1 cellular context compared by ENCODE assay signal in the genomic region with DNA sequence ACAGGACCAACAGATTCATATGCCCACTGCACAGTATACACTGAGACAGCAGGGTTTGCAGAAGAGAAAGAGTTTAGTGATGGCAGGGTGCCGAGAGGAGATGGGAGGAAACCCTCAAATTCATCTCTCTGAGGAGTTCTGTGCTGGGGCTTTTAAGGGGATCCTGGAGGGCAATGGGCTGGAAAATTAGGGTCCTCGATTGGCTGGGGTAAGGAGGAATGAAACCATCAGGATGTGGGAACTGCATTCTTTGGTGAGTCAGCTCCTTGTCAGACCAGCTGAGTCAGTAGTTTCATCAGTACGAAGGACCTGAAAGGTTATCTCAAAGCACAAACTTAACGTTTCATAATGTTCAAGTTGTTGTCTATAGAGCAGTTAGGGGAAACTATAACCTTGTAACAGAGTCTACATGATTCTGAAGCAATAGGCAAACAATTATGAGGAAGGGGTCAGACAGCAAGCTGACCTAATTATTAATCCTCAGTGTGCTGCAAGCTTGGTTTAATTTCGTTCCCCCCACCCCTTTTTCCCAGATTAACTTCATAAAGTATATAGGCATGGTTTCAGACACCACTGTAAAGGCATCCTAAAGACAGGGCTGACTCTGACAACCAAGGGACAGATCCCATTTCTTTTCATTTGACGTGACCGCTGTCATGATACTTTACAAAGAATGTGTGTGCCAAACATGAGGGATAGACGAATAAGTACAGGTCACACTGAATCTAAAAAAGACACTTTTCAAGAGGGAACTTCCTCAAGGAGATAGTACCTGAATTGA.
TF ChIP-seq lines count a peak whose summit lies in the region.

No MANE protein-coding gene starts in this region.

TF ChIP-seq in K562, 482 proteins besides CTCF, POLR2A, EP300 and RAD21 (continues in another document):
- TF ChIP-seq TSC22D4 (tag; IDR thresholded peaks at IDR 0.05) (no peak), HEY1 (CRISPR knock-in tag; IDR thresholded peaks at IDR 0.05; ENCODE audit: borderline replicate concordance) (no peak), ADNP (tag; IDR thresholded peaks at IDR 0.05) (no peak), ETS2 (tag; IDR thresholded peaks at IDR 0.05; ENCODE audit: borderline replicate concordance, poor library complexity, severe bottlenecking) (no peak), KLF16 (IDR thresholded peaks at IDR 0.05) (no peak), ZNF695 (CRISPR knock-in tag; IDR thresholded peaks at IDR 0.05) (no peak), HDAC3 (IDR thresholded peaks at IDR 0.05; ENCODE audit: borderline replicate concordance, partially characterized antibody) (peak; percentile 46), PTRF (tag; IDR thresholded peaks at IDR 0.05) (no peak), FOXM1 (IDR thresholded peaks at IDR 0.05; ENCODE audit: low read depth) (peak; percentile 19; the same call in 1 of the 2 replicates), FOXM1 (CRISPR knock-in tag; IDR thresholded peaks at IDR 0.05; ENCODE audit: low read depth) (no peak), CEBPB (tag; IDR thresholded peaks at IDR 0.05) (peak; percentile 87), ELF1 (tag; IDR thresholded peaks at IDR 0.05) (no peak), NFRKB (IDR thresholded peaks at IDR 0.05; ENCODE audit: low read depth) (peak; percentile 59), JUND (IDR thresholded peaks at IDR 0.05; ENCODE audit: borderline replicate concordance, low read depth, low read length) (peak; percentile 90), JUND (tag; IDR thresholded peaks at IDR 0.05; ENCODE audit: borderline replicate concordance, low read depth, low read length) (peak; percentile 92; the same call in 2 of the 3 replicates), PTTG1 (tag; IDR thresholded peaks at IDR 0.05; ENCODE audit: low read depth) (no peak), ZNF3 (CRISPR knock-in tag; IDR thresholded peaks at IDR 0.05) (no peak), SAP30 (IDR thresholded peaks at IDR 0.05; ENCODE audit: borderline replicate concordance, insufficient read depth, low read depth, low read length, poor library complexity, severe bottlenecking) (no peak), CBX5 (IDR thresholded peaks at IDR 0.05; ENCODE audit: borderline replicate concordance, low read depth) (peak; percentile 72; the same call in 1 of the 2 replicates), TBP (optimal IDR thresholded peaks at IDR 0.05; ENCODE audit: low read depth, low read length) (no peak), CHD4 (IDR thresholded peaks at IDR 0.05; ENCODE audit: insufficient read depth, insufficient replicate concordance, low read depth, low read length, poor library complexity, severe bottlenecking) (no peak), NR3C1 (CRISPR knock-in tag; IDR thresholded peaks at IDR 0.05) (no peak), ARID1B (IDR thresholded peaks at IDR 0.05) (peak; percentile 84), PHF21A (IDR thresholded peaks at IDR 0.05; ENCODE audit: borderline replicate concordance, low read depth) (no peak), C11orf30 (IDR thresholded peaks at IDR 0.05; ENCODE audit: low read depth) (peak; percentile 99), XRCC4 (IDR thresholded peaks at IDR 0.05; ENCODE audit: extremely low read depth, insufficient read depth, insufficient read length) (no peak), PHF20 (IDR thresholded peaks at IDR 0.05; ENCODE audit: partially characterized antibody) (no peak), ZNF316 (IDR thresholded peaks at IDR 0.05) (peak; percentile 99), TRIM24 (IDR thresholded peaks at IDR 0.05) (peak; percentile 76 to 81), DPF2 (IDR thresholded peaks at IDR 0.05) (peak; percentile 91), FOXA3 (CRISPR knock-in tag; conservative IDR thresholded peaks at IDR 0.05 in 1 of 2, IDR thresholded peaks at IDR 0.05 in 1 of 2) (no peak), NCOA6 (IDR thresholded peaks at IDR 0.05) (no peak), NCOR1 (IDR thresholded peaks at IDR 0.05) (peak; percentile 57)
- TF ChIP-seq, protein P1, sequence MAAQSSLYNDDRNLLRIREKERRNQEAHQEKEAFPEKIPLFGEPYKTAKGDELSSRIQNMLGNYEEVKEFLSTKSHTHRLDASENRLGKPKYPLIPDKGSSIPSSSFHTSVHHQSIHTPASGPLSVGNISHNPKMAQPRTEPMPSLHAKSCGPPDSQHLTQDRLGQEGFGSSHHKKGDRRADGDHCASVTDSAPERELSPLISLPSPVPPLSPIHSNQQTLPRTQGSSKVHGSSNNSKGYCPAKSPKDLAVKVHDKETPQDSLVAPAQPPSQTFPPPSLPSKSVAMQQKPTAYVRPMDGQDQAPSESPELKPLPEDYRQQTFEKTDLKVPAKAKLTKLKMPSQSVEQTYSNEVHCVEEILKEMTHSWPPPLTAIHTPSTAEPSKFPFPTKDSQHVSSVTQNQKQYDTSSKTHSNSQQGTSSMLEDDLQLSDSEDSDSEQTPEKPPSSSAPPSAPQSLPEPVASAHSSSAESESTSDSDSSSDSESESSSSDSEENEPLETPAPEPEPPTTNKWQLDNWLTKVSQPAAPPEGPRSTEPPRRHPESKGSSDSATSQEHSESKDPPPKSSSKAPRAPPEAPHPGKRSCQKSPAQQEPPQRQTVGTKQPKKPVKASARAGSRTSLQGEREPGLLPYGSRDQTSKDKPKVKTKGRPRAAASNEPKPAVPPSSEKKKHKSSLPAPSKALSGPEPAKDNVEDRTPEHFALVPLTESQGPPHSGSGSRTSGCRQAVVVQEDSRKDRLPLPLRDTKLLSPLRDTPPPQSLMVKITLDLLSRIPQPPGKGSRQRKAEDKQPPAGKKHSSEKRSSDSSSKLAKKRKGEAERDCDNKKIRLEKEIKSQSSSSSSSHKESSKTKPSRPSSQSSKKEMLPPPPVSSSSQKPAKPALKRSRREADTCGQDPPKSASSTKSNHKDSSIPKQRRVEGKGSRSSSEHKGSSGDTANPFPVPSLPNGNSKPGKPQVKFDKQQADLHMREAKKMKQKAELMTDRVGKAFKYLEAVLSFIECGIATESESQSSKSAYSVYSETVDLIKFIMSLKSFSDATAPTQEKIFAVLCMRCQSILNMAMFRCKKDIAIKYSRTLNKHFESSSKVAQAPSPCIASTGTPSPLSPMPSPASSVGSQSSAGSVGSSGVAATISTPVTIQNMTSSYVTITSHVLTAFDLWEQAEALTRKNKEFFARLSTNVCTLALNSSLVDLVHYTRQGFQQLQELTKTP (IDR thresholded peaks at IDR 0.05; ENCODE audit: low read depth in 1 of 2, partially characterized antibody in 2 of 2), result peak; percentile 24 to 87
- TF ChIP-seq, protein P2, sequence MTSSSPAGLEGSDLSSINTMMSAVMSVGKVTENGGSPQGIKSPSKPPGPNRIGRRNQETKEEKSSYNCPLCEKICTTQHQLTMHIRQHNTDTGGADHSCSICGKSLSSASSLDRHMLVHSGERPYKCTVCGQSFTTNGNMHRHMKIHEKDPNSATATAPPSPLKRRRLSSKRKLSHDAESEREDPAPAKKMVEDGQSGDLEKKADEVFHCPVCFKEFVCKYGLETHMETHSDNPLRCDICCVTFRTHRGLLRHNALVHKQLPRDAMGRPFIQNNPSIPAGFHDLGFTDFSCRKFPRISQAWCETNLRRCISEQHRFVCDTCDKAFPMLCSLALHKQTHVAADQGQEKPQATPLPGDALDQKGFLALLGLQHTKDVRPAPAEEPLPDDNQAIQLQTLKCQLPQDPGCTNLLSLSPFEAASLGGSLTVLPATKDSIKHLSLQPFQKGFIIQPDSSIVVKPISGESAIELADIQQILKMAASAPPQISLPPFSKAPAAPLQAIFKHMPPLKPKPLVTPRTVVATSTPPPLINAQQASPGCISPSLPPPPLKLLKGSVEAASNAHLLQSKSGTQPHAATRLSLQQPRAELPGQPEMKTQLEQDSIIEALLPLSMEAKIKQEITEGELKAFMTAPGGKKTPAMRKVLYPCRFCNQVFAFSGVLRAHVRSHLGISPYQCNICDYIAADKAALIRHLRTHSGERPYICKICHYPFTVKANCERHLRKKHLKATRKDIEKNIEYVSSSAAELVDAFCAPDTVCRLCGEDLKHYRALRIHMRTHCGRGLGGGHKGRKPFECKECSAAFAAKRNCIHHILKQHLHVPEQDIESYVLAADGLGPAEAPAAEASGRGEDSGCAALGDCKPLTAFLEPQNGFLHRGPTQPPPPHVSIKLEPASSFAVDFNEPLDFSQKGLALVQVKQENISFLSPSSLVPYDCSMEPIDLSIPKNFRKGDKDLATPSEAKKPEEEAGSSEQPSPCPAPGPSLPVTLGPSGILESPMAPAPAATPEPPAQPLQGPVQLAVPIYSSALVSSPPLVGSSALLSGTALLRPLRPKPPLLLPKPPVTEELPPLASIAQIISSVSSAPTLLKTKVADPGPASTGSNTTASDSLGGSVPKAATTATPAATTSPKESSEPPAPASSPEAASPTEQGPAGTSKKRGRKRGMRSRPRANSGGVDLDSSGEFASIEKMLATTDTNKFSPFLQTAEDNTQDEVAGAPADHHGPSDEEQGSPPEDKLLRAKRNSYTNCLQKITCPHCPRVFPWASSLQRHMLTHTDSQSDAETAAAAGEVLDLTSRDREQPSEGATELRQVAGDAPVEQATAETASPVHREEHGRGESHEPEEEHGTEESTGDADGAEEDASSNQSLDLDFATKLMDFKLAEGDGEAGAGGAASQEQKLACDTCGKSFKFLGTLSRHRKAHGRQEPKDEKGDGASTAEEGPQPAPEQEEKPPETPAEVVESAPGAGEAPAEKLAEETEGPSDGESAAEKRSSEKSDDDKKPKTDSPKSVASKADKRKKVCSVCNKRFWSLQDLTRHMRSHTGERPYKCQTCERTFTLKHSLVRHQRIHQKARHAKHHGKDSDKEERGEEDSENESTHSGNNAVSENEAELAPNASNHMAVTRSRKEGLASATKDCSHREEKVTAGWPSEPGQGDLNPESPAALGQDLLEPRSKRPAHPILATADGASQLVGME (CRISPR knock-in tag; IDR thresholded peaks at IDR 0.05), result no peak
- TF ChIP-seq, protein P3, sequence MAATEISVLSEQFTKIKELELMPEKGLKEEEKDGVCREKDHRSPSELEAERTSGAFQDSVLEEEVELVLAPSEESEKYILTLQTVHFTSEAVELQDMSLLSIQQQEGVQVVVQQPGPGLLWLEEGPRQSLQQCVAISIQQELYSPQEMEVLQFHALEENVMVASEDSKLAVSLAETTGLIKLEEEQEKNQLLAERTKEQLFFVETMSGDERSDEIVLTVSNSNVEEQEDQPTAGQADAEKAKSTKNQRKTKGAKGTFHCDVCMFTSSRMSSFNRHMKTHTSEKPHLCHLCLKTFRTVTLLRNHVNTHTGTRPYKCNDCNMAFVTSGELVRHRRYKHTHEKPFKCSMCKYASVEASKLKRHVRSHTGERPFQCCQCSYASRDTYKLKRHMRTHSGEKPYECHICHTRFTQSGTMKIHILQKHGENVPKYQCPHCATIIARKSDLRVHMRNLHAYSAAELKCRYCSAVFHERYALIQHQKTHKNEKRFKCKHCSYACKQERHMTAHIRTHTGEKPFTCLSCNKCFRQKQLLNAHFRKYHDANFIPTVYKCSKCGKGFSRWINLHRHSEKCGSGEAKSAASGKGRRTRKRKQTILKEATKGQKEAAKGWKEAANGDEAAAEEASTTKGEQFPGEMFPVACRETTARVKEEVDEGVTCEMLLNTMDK (IDR thresholded peaks at IDR 0.05; ENCODE audit: borderline replicate concordance, insufficient read depth, low read depth, low read length, poor library complexity, severe bottlenecking), result no peak
- TF ChIP-seq, protein P4, sequence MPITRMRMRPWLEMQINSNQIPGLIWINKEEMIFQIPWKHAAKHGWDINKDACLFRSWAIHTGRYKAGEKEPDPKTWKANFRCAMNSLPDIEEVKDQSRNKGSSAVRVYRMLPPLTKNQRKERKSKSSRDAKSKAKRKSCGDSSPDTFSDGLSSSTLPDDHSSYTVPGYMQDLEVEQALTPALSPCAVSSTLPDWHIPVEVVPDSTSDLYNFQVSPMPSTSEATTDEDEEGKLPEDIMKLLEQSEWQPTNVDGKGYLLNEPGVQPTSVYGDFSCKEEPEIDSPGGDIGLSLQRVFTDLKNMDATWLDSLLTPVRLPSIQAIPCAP (CRISPR knock-in tag; IDR thresholded peaks at IDR 0.05; ENCODE audit: borderline replicate concordance), result no peak
- TF ChIP-seq, protein P5, sequence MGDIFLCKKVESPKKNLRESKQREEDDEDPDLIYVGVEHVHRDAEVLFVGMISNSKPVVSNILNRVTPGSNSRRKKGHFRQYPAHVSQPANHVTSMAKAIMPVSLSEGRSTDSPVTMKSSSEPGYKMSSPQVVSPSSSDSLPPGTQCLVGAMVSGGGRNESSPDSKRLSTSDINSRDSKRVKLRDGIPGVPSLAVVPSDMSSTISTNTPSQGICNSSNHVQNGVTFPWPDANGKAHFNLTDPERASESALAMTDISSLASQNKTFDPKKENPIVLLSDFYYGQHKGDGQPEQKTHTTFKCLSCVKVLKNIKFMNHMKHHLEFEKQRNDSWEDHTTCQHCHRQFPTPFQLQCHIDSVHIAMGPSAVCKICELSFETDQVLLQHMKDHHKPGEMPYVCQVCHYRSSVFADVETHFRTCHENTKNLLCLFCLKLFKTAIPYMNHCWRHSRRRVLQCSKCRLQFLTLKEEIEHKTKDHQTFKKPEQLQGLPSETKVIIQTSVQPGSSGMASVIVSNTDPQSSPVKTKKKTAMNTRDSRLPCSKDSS (IDR thresholded peaks at IDR 0.05; ENCODE audit: low read depth, partially characterized antibody), result peak; percentile 16
- TF ChIP-seq, protein P6, sequence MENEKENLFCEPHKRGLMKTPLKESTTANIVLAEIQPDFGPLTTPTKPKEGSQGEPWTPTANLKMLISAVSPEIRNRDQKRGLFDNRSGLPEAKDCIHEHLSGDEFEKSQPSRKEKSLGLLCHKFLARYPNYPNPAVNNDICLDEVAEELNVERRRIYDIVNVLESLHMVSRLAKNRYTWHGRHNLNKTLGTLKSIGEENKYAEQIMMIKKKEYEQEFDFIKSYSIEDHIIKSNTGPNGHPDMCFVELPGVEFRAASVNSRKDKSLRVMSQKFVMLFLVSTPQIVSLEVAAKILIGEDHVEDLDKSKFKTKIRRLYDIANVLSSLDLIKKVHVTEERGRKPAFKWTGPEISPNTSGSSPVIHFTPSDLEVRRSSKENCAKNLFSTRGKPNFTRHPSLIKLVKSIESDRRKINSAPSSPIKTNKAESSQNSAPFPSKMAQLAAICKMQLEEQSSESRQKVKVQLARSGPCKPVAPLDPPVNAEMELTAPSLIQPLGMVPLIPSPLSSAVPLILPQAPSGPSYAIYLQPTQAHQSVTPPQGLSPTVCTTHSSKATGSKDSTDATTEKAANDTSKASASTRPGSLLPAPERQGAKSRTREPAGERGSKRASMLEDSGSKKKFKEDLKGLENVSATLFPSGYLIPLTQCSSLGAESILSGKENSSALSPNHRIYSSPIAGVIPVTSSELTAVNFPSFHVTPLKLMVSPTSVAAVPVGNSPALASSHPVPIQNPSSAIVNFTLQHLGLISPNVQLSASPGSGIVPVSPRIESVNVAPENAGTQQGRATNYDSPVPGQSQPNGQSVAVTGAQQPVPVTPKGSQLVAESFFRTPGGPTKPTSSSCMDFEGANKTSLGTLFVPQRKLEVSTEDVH (IDR thresholded peaks at IDR 0.05; ENCODE audit: low read depth, partially characterized antibody), result no peak
- TF ChIP-seq, protein P7, sequence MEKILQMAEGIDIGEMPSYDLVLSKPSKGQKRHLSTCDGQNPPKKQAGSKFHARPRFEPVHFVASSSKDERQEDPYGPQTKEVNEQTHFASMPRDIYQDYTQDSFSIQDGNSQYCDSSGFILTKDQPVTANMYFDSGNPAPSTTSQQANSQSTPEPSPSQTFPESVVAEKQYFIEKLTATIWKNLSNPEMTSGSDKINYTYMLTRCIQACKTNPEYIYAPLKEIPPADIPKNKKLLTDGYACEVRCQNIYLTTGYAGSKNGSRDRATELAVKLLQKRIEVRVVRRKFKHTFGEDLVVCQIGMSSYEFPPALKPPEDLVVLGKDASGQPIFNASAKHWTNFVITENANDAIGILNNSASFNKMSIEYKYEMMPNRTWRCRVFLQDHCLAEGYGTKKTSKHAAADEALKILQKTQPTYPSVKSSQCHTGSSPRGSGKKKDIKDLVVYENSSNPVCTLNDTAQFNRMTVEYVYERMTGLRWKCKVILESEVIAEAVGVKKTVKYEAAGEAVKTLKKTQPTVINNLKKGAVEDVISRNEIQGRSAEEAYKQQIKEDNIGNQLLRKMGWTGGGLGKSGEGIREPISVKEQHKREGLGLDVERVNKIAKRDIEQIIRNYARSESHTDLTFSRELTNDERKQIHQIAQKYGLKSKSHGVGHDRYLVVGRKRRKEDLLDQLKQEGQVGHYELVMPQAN (IDR thresholded peaks at IDR 0.05; ENCODE audit: borderline replicate concordance), result no peak
